In the genomic region with DNA sequence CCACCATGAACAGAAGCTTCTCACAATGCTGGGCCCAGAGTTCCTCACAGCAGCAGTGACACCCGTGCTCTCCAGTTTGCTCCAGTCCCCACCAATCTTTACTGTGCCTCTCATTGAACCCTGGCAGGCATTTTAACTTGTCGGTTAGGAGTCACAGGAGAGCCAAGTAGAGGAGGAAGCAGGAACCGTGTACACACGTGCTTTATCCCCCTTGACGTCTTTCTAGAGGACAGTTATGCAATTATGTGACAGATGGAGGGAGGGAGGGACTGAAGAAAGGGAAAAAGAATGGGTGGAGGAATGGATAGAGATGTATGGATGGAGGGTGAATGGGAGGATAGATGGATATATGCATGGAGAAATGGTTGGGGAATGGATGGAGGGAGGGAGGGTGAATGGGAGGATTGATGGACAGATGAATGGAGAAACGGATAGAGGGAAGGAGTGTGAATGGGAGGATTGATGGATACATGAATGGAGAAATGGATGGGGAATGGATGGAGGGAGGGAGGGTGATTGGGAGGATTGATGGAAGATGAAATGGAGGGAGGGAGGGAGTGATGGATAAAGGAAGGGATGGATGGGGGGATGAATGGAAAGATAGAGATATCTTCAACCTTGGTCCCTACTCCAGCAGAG, we compare ENCODE assay signal across 19 cellular contexts. TPM values are rescaled to one million over a fixed set of nuclear protein-coding genes. Genes with fewer than 3 reads are reported as not detected.
DNase-seq lines count a peak whose midpoint lies in the region; ATAC-seq, FAIRE-seq and TF ChIP-seq lines count a peak whose summit lies in the region.
"Had no signal": no experiment of that assay in that cellular context is flagged by ENCODE, and none has a peak within 500 bp of the region (broad histone marks: within the 10 kb centered on the region; RNA-seq: fewer than 3 reads in every experiment).

No MANE protein-coding gene starts in this region.

- CTCF ChIA-PET in K562 (lab: Yijun Ruan, JAX; ENCODE audit: low intra/inter-chr PET ratio) = no interaction called here

- POLR2A ChIA-PET in K562 (lab: Yijun Ruan, JAX) = interaction anchor here (0.6 to 2.1 kb wide), 4 partner anchors 12 to 41 kb away, joined by 3 to 13 read pairs (median 3); no protein-coding TSS in a partner anchor

- no peak for TF ChIP-seq RAD21 in K562 (CRISPR knock-in tag; conservative IDR thresholded peaks at IDR 0.05 in 1 of 2, IDR thresholded peaks at IDR 0.05 in 1 of 2)

- no peaks in the 10 kb centered on the region for H3K9me1 ChIP-seq in K562 (ENCODE audit: control insufficient read depth, insufficient read depth, low read length)

- TF ChIP-seq POLR2A in K562 (conservative IDR thresholded peaks at IDR 0.05) = no peak

- H3K27me3 ChIP-seq in K562 (ENCODE audit: control insufficient read depth in 2 of 2, insufficient read depth in 2 of 2, low read length in 2 of 2) (no peaks in the 10 kb centered on the region), right atrium auricular region (no peaks in the 10 kb centered on the region)

- H2AFZ ChIP-seq in K562 (ENCODE audit: low read depth, low read length) = peak overlapping the region; percentile 20; the same call in 1 of the 2 replicates

- H4K20me1 ChIP-seq in K562 (replicated peaks; ENCODE audit: control insufficient read depth, insufficient read depth, low read length) = no peaks in the 10 kb centered on the region

- WGBS in K562 (ENCODE audit: insufficient coverage, low coverage, missing lambda C conversion rate) = 32% methylated on average over 6 of the region's 6 CpGs

- ATAC-seq in K562 (no peak), left colon (no peak)
- ATAC-seq: Panc1, Right ventricle myocardium inferior, SK-N-SH treated with all-trans-retinoic acid at 6 μM for 48 hours, T-helper 17 cell had no signal

- intact Hi-C loops in K562 (cut with micrococcal nuclease) = no loop called here
- intact Hi-C loops in left colon (cut with DNase I, micrococcal nuclease) = no loop called here

- TF ChIP-seq CTCF in K562 (IDR thresholded peaks at IDR 0.05 in 2 of 3, conservative IDR thresholded peaks at IDR 0.05 in 1 of 3; ENCODE audit: insufficient read depth in 2 of 3, low read depth in 1 of 3, low read length in 3 of 3) (no peak), right atrium auricular region (IDR thresholded peaks at IDR 0.05) (no peak)

- no peak overlapping the region for H3K4me3 ChIP-seq in K562
- H3K4me3 ChIP-seq in right atrium auricular region = no peak overlapping the region

- H3K9ac ChIP-seq in K562 (ENCODE audit: insufficient read depth in 1 of 2, low read depth in 2 of 2, low read length in 2 of 2) = no peak overlapping the region

- H3K36me3 ChIP-seq in K562 (ENCODE audit: control insufficient read depth, insufficient read depth, low read length) (no peaks in the 10 kb centered on the region), right atrium auricular region (no peaks in the 10 kb centered on the region)

- H3K27ac ChIP-seq in K562 (ENCODE audit: extremely low read depth, low read depth, low read length) (no peak overlapping the region), right atrium auricular region (no peak overlapping the region)
- H3K27ac ChIP-seq: C4-2B had no signal

- in situ Hi-C loops in K562 (cut with MboI) = no loop called here

- no TSS peak for BruUV-seq in K562 (replicated peaks; lab: Mats Ljungman, UMichigan)

- DNase-seq in SIG-M5 treated with dmso at 0.1 percent for 504 hours (lab: John Stamatoyannopoulos, UW; ENCODE audit: unreplicated experiment) (peak; percentile 67), SIG-M5 (lab: John Stamatoyannopoulos, UW) (no peak), HTR-8/SVneo (ENCODE audit: insufficient read length, low spot score) (no peak), NCI-H69 (lab: John Stamatoyannopoulos, UW) (peak; percentile 59), K562 (ENCODE audit: extremely low read depth in 1 of 4, low spot score in 3 of 4) (no peak), left colon (no peak), right atrium auricular region (ENCODE audit: low spot score) (no peak), NCI-H774 (lab: John Stamatoyannopoulos, UW) (no peak)
- DNase-seq: COR-L47, EL, GOT3, NCI-H187 treated with DMSO at 0.1 percent for 48 hours, NCI-H526, T-helper 17 cell had no signal

- peak; percentile 93 for FAIRE-seq in HTR-8/SVneo (lab: Jason Lieb, UNC)
- no peak for FAIRE-seq in K562 (lab: Jason Lieb, UNC)
- FAIRE-seq: A204.1 had no signal

- H3K9me3 ChIP-seq in K562 (replicated peaks; ENCODE audit: control insufficient read depth, insufficient read depth, low read depth, low read length) (no peaks in the 10 kb centered on the region), right atrium auricular region (no peaks in the 10 kb centered on the region)

- H3K4me2 ChIP-seq in K562 (ENCODE audit: insufficient read depth, low read length) = no peak overlapping the region

- TF ChIP-seq EP300 in K562 (IDR thresholded peaks at IDR 0.05; ENCODE audit: low read length) = no peak

- H3K79me2 ChIP-seq in K562 (ENCODE audit: control insufficient read depth, insufficient read depth, low read length) = no peaks in the 10 kb centered on the region

- H3K4me1 ChIP-seq in K562 (replicated peaks in 1 of 2; ENCODE audit: control insufficient read depth in 2 of 2, insufficient read depth in 2 of 2, low read length in 2 of 2) = peaks cover 59 to 60% of the 10 kb centered on the region in 2 experiments
- H3K4me1 ChIP-seq in right atrium auricular region = no peaks in the 10 kb centered on the region

TF ChIP-seq in K562, 482 proteins besides CTCF, POLR2A, EP300 and RAD21 (continues in another document):
- no peak for TF ChIP-seq ZNF280A (IDR thresholded peaks at IDR 0.05; ENCODE audit: low read depth, partially characterized antibody)
- no peak for TF ChIP-seq FOSL1 (tag; conservative IDR thresholded peaks at IDR 0.05)
- TF ChIP-seq, protein P1, sequence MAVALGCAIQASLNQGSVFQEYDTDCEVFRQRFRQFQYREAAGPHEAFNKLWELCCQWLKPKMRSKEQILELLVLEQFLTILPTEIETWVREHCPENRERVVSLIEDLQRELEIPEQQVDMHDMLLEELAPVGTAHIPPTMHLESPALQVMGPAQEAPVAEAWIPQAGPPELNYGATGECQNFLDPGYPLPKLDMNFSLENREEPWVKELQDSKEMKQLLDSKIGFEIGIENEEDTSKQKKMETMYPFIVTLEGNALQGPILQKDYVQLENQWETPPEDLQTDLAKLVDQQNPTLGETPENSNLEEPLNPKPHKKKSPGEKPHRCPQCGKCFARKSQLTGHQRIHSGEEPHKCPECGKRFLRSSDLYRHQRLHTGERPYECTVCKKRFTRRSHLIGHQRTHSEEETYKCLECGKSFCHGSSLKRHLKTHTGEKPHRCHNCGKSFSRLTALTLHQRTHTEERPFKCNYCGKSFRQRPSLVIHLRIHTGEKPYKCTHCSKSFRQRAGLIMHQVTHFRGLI (CRISPR knock-in tag; IDR thresholded peaks at IDR 0.05) = no peak
- TF ChIP-seq, protein P2, sequence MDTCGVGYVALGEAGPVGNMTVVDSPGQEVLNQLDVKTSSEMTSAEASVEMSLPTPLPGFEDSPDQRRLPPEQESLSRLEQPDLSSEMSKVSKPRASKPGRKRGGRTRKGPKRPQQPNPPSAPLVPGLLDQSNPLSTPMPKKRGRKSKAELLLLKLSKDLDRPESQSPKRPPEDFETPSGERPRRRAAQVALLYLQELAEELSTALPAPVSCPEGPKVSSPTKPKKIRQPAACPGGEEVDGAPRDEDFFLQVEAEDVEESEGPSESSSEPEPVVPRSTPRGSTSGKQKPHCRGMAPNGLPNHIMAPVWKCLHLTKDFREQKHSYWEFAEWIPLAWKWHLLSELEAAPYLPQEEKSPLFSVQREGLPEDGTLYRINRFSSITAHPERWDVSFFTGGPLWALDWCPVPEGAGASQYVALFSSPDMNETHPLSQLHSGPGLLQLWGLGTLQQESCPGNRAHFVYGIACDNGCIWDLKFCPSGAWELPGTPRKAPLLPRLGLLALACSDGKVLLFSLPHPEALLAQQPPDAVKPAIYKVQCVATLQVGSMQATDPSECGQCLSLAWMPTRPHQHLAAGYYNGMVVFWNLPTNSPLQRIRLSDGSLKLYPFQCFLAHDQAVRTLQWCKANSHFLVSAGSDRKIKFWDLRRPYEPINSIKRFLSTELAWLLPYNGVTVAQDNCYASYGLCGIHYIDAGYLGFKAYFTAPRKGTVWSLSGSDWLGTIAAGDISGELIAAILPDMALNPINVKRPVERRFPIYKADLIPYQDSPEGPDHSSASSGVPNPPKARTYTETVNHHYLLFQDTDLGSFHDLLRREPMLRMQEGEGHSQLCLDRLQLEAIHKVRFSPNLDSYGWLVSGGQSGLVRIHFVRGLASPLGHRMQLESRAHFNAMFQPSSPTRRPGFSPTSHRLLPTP (IDR thresholded peaks at IDR 0.05; ENCODE audit: borderline replicate concordance, extremely low read depth, insufficient read length) = no peak

RNA-seq across cellular contexts. Expression of gene RBM38, which starts 26.0 kb away (rescaled TPM):
- 13.6 and 33.0 TPM in 2 replicates for total RNA-seq in K562 (2011; cell fraction: chromatin; rRNA removed; ENCODE audit: low replicate concordance)
- total RNA-seq in K562 (2011; cell fraction: nucleolus; rRNA removed) = 29.3 and 29.4 TPM in 2 replicates
- 21.9 and 24.7 TPM in 2 replicates for total RNA-seq in K562 (2011; cell fraction: nucleoplasm; rRNA removed)
- 63.6 and 74.0 TPM in 2 replicates for total RNA-seq in K562 (2014; rRNA removed)
- total RNA-seq in K562 (2014; rRNA removed; fragmentation: Illumina TruSeq; extraction: Trizol) = 10.9 and 12.3 TPM in 2 replicates
- total RNA-seq in K562 (2015; rRNA removed; fragmentation: Illumina TruSeq; extraction: Trizol) = 33.9 and 36.1 TPM in 2 replicates
- 82.4 and 83.4 TPM in 2 replicates for total RNA-seq in K562 (2021)
- polyA plus RNA-seq in K562 (2011; rRNA removed) = 31.9 and 33.2 TPM in 2 replicates
- 44.2 and 145 TPM in 2 replicates for polyA plus RNA-seq in K562 (2011; cell fraction: cytosol; rRNA removed)
- 29.1 and 66.0 TPM in 2 replicates for polyA plus RNA-seq in K562 (2011; cell fraction: nucleus; rRNA removed)
- polyA plus RNA-seq in K562 (2012) = 54.8 and 56.8 TPM in 2 replicates
- 22.5 and 55.0 TPM in 2 replicates for polyA plus RNA-seq in K562 (2014; fragmentation: Illumina TruSeq; extraction: Trizol)
- under 1 TPM; 0.28 to 0.39 TPM for polyA plus RNA-seq in K562 (2014; fragmentation: Nextera tagmentation; extraction: Ambion mirVana)
- 79.6 and 84.1 TPM in 2 replicates for polyA plus RNA-seq in K562 (2014; rRNA removed)
- polyA minus RNA-seq in K562 (2011; rRNA and poly(A)+ RNA removed) = 7.0 and 14.2 TPM in 2 replicates
- polyA minus RNA-seq in K562 (2011; cell fraction: cytosol; rRNA and poly(A)+ RNA removed) = 35.7 and 38.9 TPM in 2 replicates
- 8.0 and 10.9 TPM in 2 replicates for polyA minus RNA-seq in K562 (2011; cell fraction: nucleus; rRNA and poly(A)+ RNA removed)
- 10 to 100 TPM; 26.9 to 44.8 TPM for total RNA-seq in left colon
- 100 to 1,000 TPM; 127 to 151 TPM for total RNA-seq in right atrium auricular region

Comparison
In these comparisons a context has a peak if more than half of its experiments do, and no peak if none do; other contexts are left out.
1. DNase-seq: peak in SIG-M5 treated with dmso at 0.1 percent for 504 hours (single experiment) and NCI-H69 (single experiment); none in SIG-M5 (single experiment), HTR-8/SVneo (single experiment), K562 (0 of 4), left colon (0 of 2), right atrium auricular region (single experiment) and NCI-H774 (single experiment).